Comparison of ENCODE assay signal across 8 cellular contexts in the genomic region with DNA sequence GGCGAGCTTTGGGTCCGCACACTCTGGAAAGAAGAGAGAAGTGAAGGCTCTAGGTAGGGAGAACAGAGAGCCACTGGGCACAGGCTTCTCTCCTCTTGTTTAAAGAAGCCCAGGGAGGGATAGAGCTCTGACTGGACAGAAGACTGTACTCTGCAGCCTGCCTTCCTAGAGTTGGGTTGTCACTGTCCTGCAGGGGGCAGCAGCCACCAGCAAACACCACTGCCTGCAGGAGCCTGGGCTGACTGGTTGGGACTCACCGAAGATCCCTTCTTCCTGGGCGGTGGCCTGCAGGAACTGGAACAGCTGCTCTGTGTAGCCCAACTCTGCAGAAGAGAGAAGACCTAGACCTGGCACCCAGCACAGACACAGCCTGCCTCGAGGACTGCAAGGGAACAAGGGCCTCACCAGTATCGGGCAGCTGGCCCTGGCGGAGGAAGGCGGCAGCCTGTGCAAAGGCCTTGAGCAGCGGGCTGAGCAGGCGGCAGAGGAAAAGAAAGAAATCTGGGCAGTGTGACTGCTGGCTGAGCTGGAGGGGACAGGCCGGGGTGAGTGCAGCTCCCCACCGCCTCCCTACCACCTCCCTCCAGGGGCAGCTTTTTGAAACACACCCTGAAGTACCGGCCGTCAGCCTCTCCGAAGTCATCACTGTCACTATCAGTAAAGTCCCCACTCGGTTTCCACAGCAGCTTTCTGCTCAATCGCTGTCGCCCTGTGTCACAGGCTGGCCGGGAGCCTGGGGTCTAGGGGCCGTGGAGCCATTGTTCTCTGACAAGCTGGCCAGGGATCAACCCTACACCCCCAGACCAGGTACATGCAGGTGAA. TPM values are rescaled to one million over a fixed set of nuclear protein-coding genes. Genes with fewer than 3 reads are reported as not detected.
DNase-seq lines count a peak whose midpoint lies in the region; ATAC-seq and TF ChIP-seq lines count a peak whose summit lies in the region.
"Not testable (repeated sequence)": the region's sequence is repeated elsewhere in the genome, so short reads cannot be mapped to it uniquely, and the experiment has no call there.

No MANE protein-coding gene starts in this region.

- DNase-seq in Caco-2 (peak; percentile 88 to 90), cardiac septum (ENCODE audit: low spot score) (peak; percentile 91), osteocyte (ENCODE audit: extremely low spot score, unreplicated experiment) (peak; percentile 93)
- peak; percentile 65 to 76 for DNase-seq in activated CD4-positive, alpha-beta T cell treated with anti-CD3 and anti-CD28 coated beads for 4 hours
- peak; percentile 33 for DNase-seq in stimulated activated CD8-positive, alpha-beta memory T cell treated with anti-CD3 and anti-CD28 coated beads, Interleukin-7, amount 100 ng/mL, for 24 hours (ENCODE audit: low read depth)

- H3K4me1 Mint-ChIP-seq in Caco-2 (ENCODE audit: low read depth, unreplicated experiment); brain; osteocyte (ENCODE audit: unreplicated experiment): not testable (repeated sequence)

- peak; percentile 85 for TF ChIP-seq CTCF in Caco-2 (IDR thresholded peaks at IDR 0.05; ENCODE audit: insufficient read depth in 1 of 2, low read depth in 1 of 2, low read length in 1 of 2, severe bottlenecking in 1 of 2, unreplicated experiment in 1 of 2)
- TF ChIP-seq CTCF in brain (conservative IDR thresholded peaks at IDR 0.05): peak; percentile 81 to 85
- TF ChIP-seq CTCF in osteocyte (IDR thresholded peaks at IDR 0.05): peak; percentile 84

- peak; percentile 94 for TF ChIP-seq RAD21 in Ishikawa (IDR thresholded peaks at IDR 0.05; ENCODE audit: low read depth)

- not testable (repeated sequence) for H3K27ac Mint-ChIP-seq in Caco-2 (ENCODE audit: unreplicated experiment); osteocyte (ENCODE audit: unreplicated experiment)
- peak overlapping the region in 3 of 5 experiments; percentile 74 to 91 (median 90) for H3K27ac Mint-ChIP-seq in brain

- intact Hi-C loops in Caco-2 (cut with micrococcal nuclease; ENCODE audit: unreplicated experiment) (loop anchor here (10.0 kb wide), 3 partner anchors 92 to 242 kb away; a partner anchor contains a TSS), cardiac septum (cut with DNase I) (loop anchor here (10.0 kb wide), 2 partner anchors 52 to 92 kb away; a partner anchor contains a TSS)

- BruUV-seq in Caco-2 (replicated peaks; lab: Mats Ljungman, UMichigan): not testable (repeated sequence)

- not testable (repeated sequence) for TF ChIP-seq EP300 in Ishikawa (IDR thresholded peaks at IDR 0.05; ENCODE audit: borderline replicate concordance)

- H3K27me3 ChIP-seq in Caco-2 (replicated peaks; ENCODE audit: control insufficient read depth, insufficient read depth, low read length): not testable (repeated sequence)

- H3K36me3 Mint-ChIP-seq in Caco-2 (ENCODE audit: insufficient read depth, unreplicated experiment); brain; osteocyte (ENCODE audit: unreplicated experiment): not testable (repeated sequence)

- H3K4me1 ChIP-seq in Caco-2: not testable (repeated sequence)

- H3K4me3 Mint-ChIP-seq in Caco-2 (ENCODE audit: unreplicated experiment); brain; osteocyte (ENCODE audit: unreplicated experiment): not testable (repeated sequence)

- POLR2A ChIA-PET in Caco-2 (lab: Charles Lee): interaction anchor here (0.8 to 1.0 kb wide), 2 partner anchors 151 to 185 kb away, joined by 3 read pairs; no protein-coding TSS in a partner anchor

- CTCF ChIA-PET in Caco-2 (lab: Charles Lee): interaction anchor here (0.6 to 1.4 kb wide), 11 partner anchors 30 to 244 kb away, joined by 3 to 20 read pairs (median 4); no protein-coding TSS in a partner anchor

- H3K9me3 Mint-ChIP-seq in Caco-2 (ENCODE audit: unreplicated experiment); brain; osteocyte (ENCODE audit: unreplicated experiment): not testable (repeated sequence)

- peak; percentile 77 for ATAC-seq in GM21786 (IDR thresholded peaks at IDR 0.05; ENCODE audit: unreplicated experiment)

- H3K27me3 Mint-ChIP-seq in Caco-2 (ENCODE audit: insufficient read depth, unreplicated experiment); brain; osteocyte (ENCODE audit: unreplicated experiment): not testable (repeated sequence)

- H3K4me3 ChIP-seq in Caco-2 (ENCODE audit: low read depth, low read length): not testable (repeated sequence)

- H3K9me3 ChIP-seq in Caco-2: not testable (repeated sequence)

- not testable (repeated sequence) for H3K36me3 ChIP-seq in Caco-2 (ENCODE audit: control insufficient read depth, insufficient read depth, low read length)

RNA-seq across cellular contexts. Expression of a gene that starts 11.8 kb away (rescaled TPM):
- total RNA-seq in Caco-2 (2022) (not detected in 2 replicates), cardiac septum (6.6 TPM), osteocyte (not detected in 2 replicates)
- polyA plus RNA-seq in brain (ENCODE audit: insufficient read depth, low read depth, low replicate concordance): 1.5 TPM

RNA-seq across cellular contexts. Expression of a gene that starts 31.3 kb away (rescaled TPM):
- total RNA-seq in Caco-2 (2022) (22.6 and 28.8 TPM in 2 replicates), cardiac septum (9.2 TPM), osteocyte (41.7 and 45.0 TPM in 2 replicates)
- polyA plus RNA-seq in brain (ENCODE audit: insufficient read depth, low read depth, low replicate concordance): 1.2 TPM

Comparison
In these comparisons a context has a peak if more than half of its experiments do, and no peak if none do; other contexts are left out.
1. DNase-seq: peak in every context shown above with its lines; median percentile 93 in osteocyte; 91 in cardiac septum; 89 in Caco-2; 70 in activated CD4-positive, alpha-beta T cell treated with anti-CD3 and anti-CD28 coated beads for 4 hours; 33 in stimulated activated CD8-positive, alpha-beta memory T cell treated with anti-CD3 and anti-CD28 coated beads, Interleukin-7, amount 100 ng/mL, for 24 hours.